8 cellular contexts compared by ENCODE assay signal in genomic region chr2:234290671-234291070, GRCh38.
A peak's percentile ranks its signal among the peaks of the same experiment; 100 is the strongest.
DNase-seq lines count a peak whose midpoint lies in the region; ATAC-seq lines count a peak whose summit lies in the region.

No MANE protein-coding gene starts in this region.

- DNase-seq in activated CD4-positive, CD25-positive, alpha-beta regulatory T cell (lab: John Stamatoyannopoulos, UW): peak; percentile 44 to 65 (median 54)
- DNase-seq in dermis blood vessel endothelial cell: peak; percentile 83
- DNase-seq in stimulated activated CD4-positive, alpha-beta T cell treated with anti-CD3 and anti-CD28 coated beads, Interleukin-2, amount 100 ng/mL, for 4 hours (ENCODE audit: low read depth): peak; percentile 76
- no peak for DNase-seq in RKO (ENCODE audit: low spot score)
- no peak for DNase-seq in ecto neural progenitor cell (ENCODE audit: low spot score)
- DNase-seq in Kasumi-1 (lab: John Stamatoyannopoulos, UW): no peak

- peak; percentile 57 for ATAC-seq in GM18520 (IDR thresholded peaks at IDR 0.05; ENCODE audit: unreplicated experiment)
- peak; percentile 48 for ATAC-seq in HG03103 (IDR thresholded peaks at IDR 0.05; ENCODE audit: low read depth, unreplicated experiment)

Comparison
In these comparisons a context has a peak if more than half of its experiments do, and no peak if none do; other contexts are left out.
1. DNase-seq: peak in activated CD4-positive, CD25-positive, alpha-beta regulatory T cell (4 of 4), dermis blood vessel endothelial cell (single experiment) and stimulated activated CD4-positive, alpha-beta T cell treated with anti-CD3 and anti-CD28 coated beads, Interleukin-2, amount 100 ng/mL, for 4 hours (single experiment); none in RKO (single experiment), ecto neural progenitor cell (single experiment) and Kasumi-1 (0 of 2).